In genomic region chrX:1395646-1396216, GRCh38 we compare ENCODE assay signal across 17 cellular contexts. TPM values are rescaled to one million over a fixed set of nuclear protein-coding genes. Genes with fewer than 3 reads are reported as not detected.
A peak's percentile ranks its signal among the peaks of the same experiment; 100 is the strongest.
DNase-seq lines count a peak whose midpoint lies in the region; ATAC-seq, FAIRE-seq and TF ChIP-seq lines count a peak whose summit lies in the region.
"Had no signal": no experiment of that assay in that cellular context is flagged by ENCODE, and none has a peak within 500 bp of the region (broad histone marks: within the 10 kb centered on the region; RNA-seq: fewer than 3 reads in every experiment).

No MANE protein-coding gene starts in this region.

- H3K9me3 Mint-ChIP-seq in activated naive CD8-positive, alpha-beta T cell (ENCODE audit: low read depth): no peaks in the 10 kb centered on the region
- no peaks in the 10 kb centered on the region for H3K9me3 Mint-ChIP-seq in activated naive CD8-positive, alpha-beta T cell treated with anti-CD3 and anti-CD28 coated beads, Interleukin-2, amount 50 U/mL, for 24 hours
- no peaks in the 10 kb centered on the region for H3K9me3 Mint-ChIP-seq in T-cell
- H3K9me3 Mint-ChIP-seq: dendritic cell treated with granulocyte-macrophage colony-stimulating factor and Interleukin-4, amounts not matched to agents 40 ng/mL and 50 ng/mL, for 4 days had no signal

- H3K4me1 ChIP-seq in kidney (ENCODE audit: control insufficient read depth in 1 of 2, insufficient read depth in 1 of 2, low read depth in 1 of 2, low read length in 2 of 2) (peaks cover 1 to 3% of the 10 kb centered on the region in 2 donors), upper lobe of right lung (peaks cover 16% of the 10 kb centered on the region)

- peak overlapping the region; percentile 61 for H3K27ac Mint-ChIP-seq in activated naive CD8-positive, alpha-beta T cell
- no peak overlapping the region for H3K27ac Mint-ChIP-seq in activated naive CD8-positive, alpha-beta T cell treated with anti-CD3 and anti-CD28 coated beads, Interleukin-2, amount 50 U/mL, for 24 hours
- peak overlapping the region in 1 of 2 donors; percentile 3 for H3K27ac Mint-ChIP-seq in T-cell
- H3K27ac Mint-ChIP-seq: dendritic cell treated with granulocyte-macrophage colony-stimulating factor and Interleukin-4, amounts not matched to agents 40 ng/mL and 50 ng/mL, for 4 days had no signal

- H3K4me3 ChIP-seq in kidney (ENCODE audit: low read length in 2 of 2) (peak overlapping the region in 1 of 2 donors; percentile 26), upper lobe of right lung (no peak overlapping the region)
- H3K4me3 ChIP-seq: body of pancreas, transverse colon had no signal

- no peak for ATAC-seq in activated naive CD8-positive, alpha-beta T cell treated with anti-CD3 and anti-CD28 coated beads, Interleukin-2, amount 50 U/mL, for 24 hours
- ATAC-seq in T-cell (replicated peaks in 1 of 4) (no peak), upper lobe of right lung (no peak), GM19395 (IDR thresholded peaks at IDR 0.05; ENCODE audit: unreplicated experiment) (no peak)
- ATAC-seq: body of pancreas had no signal

- peaks cover 7% of the 10 kb centered on the region for H3K36me3 Mint-ChIP-seq in activated naive CD8-positive, alpha-beta T cell
- peaks cover 25% of the 10 kb centered on the region for H3K36me3 Mint-ChIP-seq in activated naive CD8-positive, alpha-beta T cell treated with anti-CD3 and anti-CD28 coated beads, Interleukin-2, amount 50 U/mL, for 24 hours (ENCODE audit: low read depth)
- peaks cover 7% of the 10 kb centered on the region for H3K36me3 Mint-ChIP-seq in T-cell

- H3K36me3 ChIP-seq in kidney (ENCODE audit: control insufficient read depth in 1 of 2, insufficient read depth in 2 of 2, low read length in 2 of 2) (peaks cover 2 to 8% of the 10 kb centered on the region in 2 donors), upper lobe of right lung (peaks cover 11% of the 10 kb centered on the region)
- H3K36me3 ChIP-seq: transverse colon had no signal

- POLR2A ChIA-PET in T-cell (lab: Charles Lee): no interaction called here

- peaks cover 30% of the 10 kb centered on the region for H3K4me1 Mint-ChIP-seq in activated naive CD8-positive, alpha-beta T cell (ENCODE audit: low read depth)
- peaks cover 36% of the 10 kb centered on the region for H3K4me1 Mint-ChIP-seq in activated naive CD8-positive, alpha-beta T cell treated with anti-CD3 and anti-CD28 coated beads, Interleukin-2, amount 50 U/mL, for 24 hours
- peaks cover 19 to 39% (median 27%) of the 10 kb centered on the region in 3 donors for H3K4me1 Mint-ChIP-seq in T-cell

- TF ChIP-seq CTCF in kidney (IDR thresholded peaks at IDR 0.05; ENCODE audit: borderline replicate concordance, extremely low read depth, insufficient read depth) (no peak), upper lobe of right lung (IDR thresholded peaks at IDR 0.05) (no peak)

- no peaks in the 10 kb centered on the region for H3K27me3 ChIP-seq in upper lobe of right lung
- H3K27me3 ChIP-seq: body of pancreas, transverse colon had no signal

- no peak for DNase-seq in activated naive CD8-positive, alpha-beta T cell treated with anti-CD3 and anti-CD28 coated beads, Interleukin-2, amount 50 U/mL, for 24 hours
- DNase-seq in T-cell (no peak), kidney (peak; percentile 9), upper lobe of right lung (peak; percentile 6), GDM1 (lab: John Stamatoyannopoulos, UW) (no peak), NCI-H446 (lab: John Stamatoyannopoulos, UW) (no peak)
- DNase-seq: activated CD4-positive, alpha-beta T cell treated with anti-CD3 and anti-CD28 coated beads for 1 hour; DMS 273 treated with DMSO at 0.1 percent for 48 hours; hypothalamus; NCI-H2029 treated with DMSO at 0.1 percent for 48 hours; NCI-H82; transverse colon had no signal

- CTCF ChIA-PET in T-cell (lab: Charles Lee): no interaction called here

- intact Hi-C loops in kidney (cut with DNase I): loop anchor here (10.0 kb wide), 1 partner anchor 49 kb away; no protein-coding TSS in a partner anchor
- intact Hi-C loops in upper lobe of right lung (cut with DNase I): no loop called here

- H3K27me3 Mint-ChIP-seq in activated naive CD8-positive, alpha-beta T cell: no peaks in the 10 kb centered on the region
- H3K27me3 Mint-ChIP-seq in activated naive CD8-positive, alpha-beta T cell treated with anti-CD3 and anti-CD28 coated beads, Interleukin-2, amount 50 U/mL, for 24 hours: no peaks in the 10 kb centered on the region
- no peaks in the 10 kb centered on the region for H3K27me3 Mint-ChIP-seq in T-cell
- H3K27me3 Mint-ChIP-seq: dendritic cell treated with granulocyte-macrophage colony-stimulating factor and Interleukin-4, amounts not matched to agents 40 ng/mL and 50 ng/mL, for 4 days had no signal

- H3K27ac ChIP-seq in kidney (ENCODE audit: low read depth in 2 of 2, low read length in 2 of 2): no peak overlapping the region
- H3K27ac ChIP-seq in upper lobe of right lung: no peak overlapping the region
- H3K27ac ChIP-seq: transverse colon had no signal

- H3K4me3 Mint-ChIP-seq in activated naive CD8-positive, alpha-beta T cell: peak overlapping the region; percentile 60
- H3K4me3 Mint-ChIP-seq in activated naive CD8-positive, alpha-beta T cell treated with anti-CD3 and anti-CD28 coated beads, Interleukin-2, amount 50 U/mL, for 24 hours: no peak overlapping the region
- peak overlapping the region in 2 of 3 donors; percentile 1 to 14 for H3K4me3 Mint-ChIP-seq in T-cell
- H3K4me3 Mint-ChIP-seq: dendritic cell treated with granulocyte-macrophage colony-stimulating factor and Interleukin-4, amounts not matched to agents 40 ng/mL and 50 ng/mL, for 4 days had no signal

- H3K9me3 ChIP-seq in kidney (ENCODE audit: control insufficient read depth in 1 of 2, low read length in 2 of 2): no peaks in the 10 kb centered on the region
- no peaks in the 10 kb centered on the region for H3K9me3 ChIP-seq in upper lobe of right lung
- H3K9me3 ChIP-seq: body of pancreas, transverse colon had no signal

- no peak overlapping the region for H3K9ac ChIP-seq in kidney (ENCODE audit: low read length in 2 of 2)

- no peak for FAIRE-seq in kidney (lab: Jason Lieb, UNC)

RNA-seq across cellular contexts. Expression of gene SLC25A6, which starts 3.8 kb away (rescaled TPM):
- total RNA-seq in T-cell: 100 to 1,000 TPM; 293 to 355 (median 334) TPM
- total RNA-seq in kidney: 357 TPM
- polyA plus RNA-seq in kidney (ENCODE audit: insufficient read depth, low read depth, low replicate concordance): 654 TPM
- total RNA-seq in upper lobe of right lung: 337 TPM

RNA-seq across cellular contexts. Expression of gene ASMTL, which starts 57.0 kb away (rescaled TPM):
- total RNA-seq in T-cell (10 to 100 TPM; 44.9 to 48.8 (median 45.4) TPM), kidney (33.3 TPM), upper lobe of right lung (23.8 TPM)
- 29.9 TPM for polyA plus RNA-seq in kidney (ENCODE audit: insufficient read depth, low read depth, low replicate concordance)

RNA-seq across cellular contexts. Expression of gene IL3RA, which starts 59.1 kb away (rescaled TPM):
- total RNA-seq in T-cell: under 1 TPM; 0.16 to 0.75 (median 0.35) TPM
- 4.6 TPM for total RNA-seq in kidney
- 10.2 TPM for polyA plus RNA-seq in kidney (ENCODE audit: insufficient read depth, low read depth, low replicate concordance)
- 43.0 TPM for total RNA-seq in upper lobe of right lung
- total RNA-seq: myocyte had no signal

Comparison
In these comparisons a context has a peak if more than half of its experiments do, and no peak if none do; other contexts are left out.
1. DNase-seq: peak in kidney (single experiment) and upper lobe of right lung (single experiment); none in activated naive CD8-positive, alpha-beta T cell treated with anti-CD3 and anti-CD28 coated beads, Interleukin-2, amount 50 U/mL, for 24 hours (single experiment), T-cell (0 of 34), GDM1 (single experiment) and NCI-H446 (0 of 2).